In genomic region chr17:73030995-73031394, GRCh38 we compare ENCODE assay signal across 31 cellular contexts.
DNase-seq lines count a peak whose midpoint lies in the region; ATAC-seq and TF ChIP-seq lines count a peak whose summit lies in the region.
"Had no signal": no experiment of that assay in that cellular context is flagged by ENCODE, and none has a peak within 500 bp of the region (broad histone marks: within the 10 kb centered on the region; RNA-seq: fewer than 3 reads in every experiment).

No MANE protein-coding gene starts in this region.

- no peak overlapping the region for H3K4me3 Mint-ChIP-seq in chondrocyte (ENCODE audit: unreplicated experiment)
- H3K4me3 Mint-ChIP-seq: activated CD4-positive, alpha-beta memory T cell treated with anti-CD3 and anti-CD28 coated beads, Interleukin-2, amount 10 ng/mL, durations not matched to agents 7 days and 5 days; activated T-helper 17 cell treated with anti-CD3 and anti-CD28 coated beads, Interleukin-2, amount 50 U/mL, for 72 hours; CD4-positive, alpha-beta memory T cell; endodermal cell; HFFc6; stimulated activated naive CD8-positive, alpha-beta T cell treated with anti-CD3 and anti-CD28 coated beads, Interleukin-15, Interleukin-2, amounts not matched to agents 100 ng/mL and 50 ng/mL, for 24 hours; T-cell had no signal

- TF ChIP-seq CTCF in psoas muscle (IDR thresholded peaks at IDR 0.05) (no peak), colonic mucosa (IDR thresholded peaks at IDR 0.05) (no peak), chondrocyte (IDR thresholded peaks at IDR 0.05) (no peak)

- H3K27ac ChIP-seq in psoas muscle (no peak overlapping the region), colonic mucosa (no peak overlapping the region)
- H3K27ac ChIP-seq: GM23248, HL-60, neutrophil, skin epidermis, thoracic aorta, vagina had no signal

- no peaks in the 10 kb centered on the region for H3K9me3 Mint-ChIP-seq in chondrocyte (ENCODE audit: low read depth)
- H3K9me3 Mint-ChIP-seq: activated CD4-positive, alpha-beta memory T cell treated with anti-CD3 and anti-CD28 coated beads, Interleukin-2, amount 10 ng/mL, durations not matched to agents 7 days and 5 days; activated T-helper 17 cell treated with anti-CD3 and anti-CD28 coated beads, Interleukin-2, amount 50 U/mL, for 72 hours; endodermal cell; HFFc6; stimulated activated naive CD8-positive, alpha-beta T cell treated with anti-CD3 and anti-CD28 coated beads, Interleukin-15, Interleukin-2, amounts not matched to agents 100 ng/mL and 50 ng/mL, for 24 hours had no signal

- peak in 3 of 4 donors; percentile 52 to 72 (median 61) for ATAC-seq in psoas muscle
- no peak for ATAC-seq in HG03095 (IDR thresholded peaks at IDR 0.05; ENCODE audit: unreplicated experiment)
- ATAC-seq: activated T-helper 17 cell treated with anti-CD3 and anti-CD28 coated beads, Interleukin-2, amount 50 U/mL, for 72 hours; esophagus mucosa; T-cell had no signal

- H3K27me3 ChIP-seq in psoas muscle (ENCODE audit: insufficient read depth in 3 of 3, low read length in 2 of 3) = no peaks in the 10 kb centered on the region
- no peaks in the 10 kb centered on the region for H3K27me3 ChIP-seq in colonic mucosa
- H3K27me3 ChIP-seq: neutrophil, Peyer's patch, vagina had no signal

- intact Hi-C loops in psoas muscle (cut with DNase I) (no loop called here), colonic mucosa (cut with DNase I) (no loop called here)

- no peaks in the 10 kb centered on the region for H3K36me3 Mint-ChIP-seq in chondrocyte (ENCODE audit: low read depth)

- H3K9me3 ChIP-seq in psoas muscle = no peaks in the 10 kb centered on the region
- H3K9me3 ChIP-seq in colonic mucosa = no peaks in the 10 kb centered on the region
- H3K9me3 ChIP-seq: neutrophil, Peyer's patch, thoracic aorta, vagina had no signal

- peaks cover 24% of the 10 kb centered on the region for H3K4me1 Mint-ChIP-seq in chondrocyte (ENCODE audit: low read depth)
- H3K4me1 Mint-ChIP-seq: activated CD4-positive, alpha-beta memory T cell treated with anti-CD3 and anti-CD28 coated beads, Interleukin-2, amount 10 ng/mL, durations not matched to agents 7 days and 5 days; activated T-helper 17 cell treated with anti-CD3 and anti-CD28 coated beads, Interleukin-2, amount 50 U/mL, for 72 hours had no signal

- H3K4me1 ChIP-seq in psoas muscle (peaks cover 10% of the 10 kb centered on the region), colonic mucosa (no peaks in the 10 kb centered on the region)
- H3K4me1 ChIP-seq: Peyer's patch had no signal

- WGBS in psoas muscle, 3 donors = 49 to 55% (median 54%) methylated on average over 4 of the region's 4 CpGs

- DNase-seq in NCI-H1417 (lab: John Stamatoyannopoulos, UW) (peak in 2 of 3 experiments; percentile 10 to 46), NCI-H1417 treated with DMSO at 0.1 percent for 48 hours (lab: John Stamatoyannopoulos, UW) (no peak), NCI-H524 (lab: John Stamatoyannopoulos, UW) (peak; percentile 60 to 86), cerebellum (ENCODE audit: low spot score) (peak; percentile 21), psoas muscle (no peak), colonic mucosa (no peak), chondrocyte (ENCODE audit: low spot score) (no peak)
- DNase-seq: activated CD4-positive, alpha-beta memory T cell treated with anti-CD3 and anti-CD28 coated beads, Interleukin-2, amount 10 ng/mL, durations not matched to agents 7 days and 5 days; activated CD4-positive, CD25-positive, alpha-beta regulatory T cell; activated naive CD4-positive, alpha-beta T cell treated with anti-CD3 and anti-CD28 coated beads, Interleukin-2, amount 50 U/mL, for 16 hours; AML-193; CD4-positive, alpha-beta memory T cell; HFFc6; Kasumi-1; MV-4-11; NCI-H187 treated with DMSO at 0.1 percent for 48 hours; NCI-H226; SIG-M5; T-cell had no signal

- no peak overlapping the region for H3K9ac ChIP-seq in colonic mucosa (ENCODE audit: low read depth in 2 of 2, low read length in 2 of 2)
- H3K9ac ChIP-seq: GM23248 had no signal

- no peak overlapping the region for H3K4me3 ChIP-seq in psoas muscle
- no peak overlapping the region for H3K4me3 ChIP-seq in colonic mucosa
- H3K4me3 ChIP-seq: GM23248, Peyer's patch, skin epidermis, thoracic aorta, vagina had no signal

- H3K36me3 ChIP-seq in psoas muscle (ENCODE audit: insufficient read depth in 1 of 2, low read depth in 1 of 2) = no peaks in the 10 kb centered on the region
- H3K36me3 ChIP-seq in colonic mucosa = no peaks in the 10 kb centered on the region
- H3K36me3 ChIP-seq: Peyer's patch, vagina had no signal

- H3K27me3 Mint-ChIP-seq in chondrocyte (ENCODE audit: low read depth) = no peaks in the 10 kb centered on the region
- H3K27me3 Mint-ChIP-seq: activated CD4-positive, alpha-beta memory T cell treated with anti-CD3 and anti-CD28 coated beads, Interleukin-2, amount 10 ng/mL, durations not matched to agents 7 days and 5 days; activated T-helper 17 cell treated with anti-CD3 and anti-CD28 coated beads, Interleukin-2, amount 50 U/mL, for 72 hours; CD4-positive, alpha-beta memory T cell; stimulated activated naive CD8-positive, alpha-beta T cell treated with anti-CD3 and anti-CD28 coated beads, Interleukin-15, Interleukin-2, amounts not matched to agents 100 ng/mL and 50 ng/mL, for 24 hours; T-cell had no signal

- no peak overlapping the region for H3K27ac Mint-ChIP-seq in chondrocyte (ENCODE audit: unreplicated experiment)
- H3K27ac Mint-ChIP-seq: activated CD4-positive, alpha-beta memory T cell treated with anti-CD3 and anti-CD28 coated beads, Interleukin-2, amount 10 ng/mL, durations not matched to agents 7 days and 5 days; activated T-helper 17 cell treated with anti-CD3 and anti-CD28 coated beads, Interleukin-2, amount 50 U/mL, for 72 hours; CD4-positive, alpha-beta memory T cell; endodermal cell; HFFc6; stimulated activated naive CD8-positive, alpha-beta T cell treated with anti-CD3 and anti-CD28 coated beads, Interleukin-15, Interleukin-2, amounts not matched to agents 100 ng/mL and 50 ng/mL, for 24 hours; T-cell had no signal

Comparison
In these comparisons a context has a peak if more than half of its experiments do, and no peak if none do; other contexts are left out.
1. DNase-seq: peak in NCI-H1417 (2 of 3), NCI-H524 (2 of 2) and cerebellum (single experiment); none in NCI-H1417 treated with DMSO at 0.1 percent for 48 hours (single experiment), psoas muscle (0 of 2), colonic mucosa (single experiment) and chondrocyte (single experiment).